15 cellular contexts compared by ENCODE assay signal in genomic region chr9:86043999-86044398, GRCh38. TPM values are rescaled to one million over a fixed set of nuclear protein-coding genes. Genes with fewer than 3 reads are reported as not detected.
DNase-seq lines count a peak whose midpoint lies in the region; ATAC-seq, FAIRE-seq and TF ChIP-seq lines count a peak whose summit lies in the region.
"Had no signal": no experiment of that assay in that cellular context is flagged by ENCODE, and none has a peak within 500 bp of the region (broad histone marks: within the 10 kb centered on the region; RNA-seq: fewer than 3 reads in every experiment).

No MANE protein-coding gene starts in this region.

- H3K4me1 ChIP-seq in HepG2 (ENCODE audit: insufficient read depth, low read length) = no peaks in the 10 kb centered on the region
- H3K4me1 ChIP-seq in right lobe of liver = no peaks in the 10 kb centered on the region
- H3K4me1 ChIP-seq in OCI-LY1 (ENCODE audit: insufficient read depth, low read length, severe bottlenecking) = no peaks in the 10 kb centered on the region
- H3K4me1 ChIP-seq in osteoblast (ENCODE audit: insufficient read depth, low read length) = peaks cover 26% of the 10 kb centered on the region
- H3K4me1 ChIP-seq: Caco-2 had no signal

- DNase-seq in HepG2 (ENCODE audit: low spot score) = peak; percentile 16
- no peak for DNase-seq in right lobe of liver
- no peak for DNase-seq in epithelial cell of proximal tubule (ENCODE audit: low read depth)
- DNase-seq in osteoblast (ENCODE audit: insufficient read length, low spot score, missing footprints) = no peak
- DNase-seq in dedifferentiated amniotic fluid mesenchymal stem cell (ENCODE audit: extremely low spot score) = no peak
- DNase-seq in activated CD4-positive, alpha-beta T cell treated with anti-CD3 and anti-CD28 coated beads, Interleukin-2, amount 50 U/mL, for 4 hours = no peak
- DNase-seq in SKM-1 (lab: John Stamatoyannopoulos, UW; ENCODE audit: unreplicated experiment) = no peak
- DNase-seq: activated naive CD4-positive, alpha-beta T cell treated with anti-CD3 and anti-CD28 coated beads, Interleukin-2, amount 50 U/mL, for 16 hours; Caco-2; NCI-H2081; NK-92 treated with Interleukin-12 subunit alpha and Interleukin-12 subunit beta, amount 100 ng/mL, for 24 hours; nucleus accumbens had no signal

- no peaks in the 10 kb centered on the region; a peak in 1 of 5 replicates for H3K27me3 ChIP-seq in HepG2 (ENCODE audit: control insufficient read depth in 1 of 2, insufficient read depth in 2 of 2, low read length in 2 of 2)
- no peaks in the 10 kb centered on the region for H3K27me3 ChIP-seq in right lobe of liver
- no peaks in the 10 kb centered on the region for H3K27me3 ChIP-seq in OCI-LY1 (ENCODE audit: insufficient read depth, low read length)
- H3K27me3 ChIP-seq in osteoblast (ENCODE audit: insufficient read depth, low read length) = no peaks in the 10 kb centered on the region
- H3K27me3 ChIP-seq: gastroesophageal sphincter had no signal

- in situ Hi-C loops in HepG2 (cut with HindIII; ENCODE audit: extremely low pct_ligation_motif_present, low pct_unique_long_range_greater_than_20kb) = no loop called here

- CTCF ChIA-PET in HepG2 (lab: Yijun Ruan, JAX; ENCODE audit: low intra/inter-chr PET ratio, low total read pairs) = no interaction called here

- no TSS peak for BruUV-seq in HepG2 (replicated peaks; lab: Mats Ljungman, UMichigan)

- H3K79me2 ChIP-seq in HepG2 (ENCODE audit: insufficient read depth, low read length) (no peaks in the 10 kb centered on the region), OCI-LY1 (ENCODE audit: insufficient read depth, low read length) (no peaks in the 10 kb centered on the region), osteoblast (ENCODE audit: insufficient read depth, low read length) (no peaks in the 10 kb centered on the region)

- H3K27ac ChIP-seq in HepG2 (ENCODE audit: extremely low read length, insufficient read depth, low read length) (no peak overlapping the region), right lobe of liver (no peak overlapping the region), OCI-LY1 (ENCODE audit: low read depth, low read length, poor library complexity, severe bottlenecking) (no peak overlapping the region), osteoblast (ENCODE audit: low read depth, low read length) (no peak overlapping the region)
- H3K27ac ChIP-seq: gastroesophageal sphincter had no signal

- peak; percentile 53 for TF ChIP-seq CTCF in HepG2 (CRISPR knock-in tag; IDR thresholded peaks at IDR 0.05)
- no peak for TF ChIP-seq CTCF in right lobe of liver (IDR thresholded peaks at IDR 0.05)
- peak; percentile 58 for TF ChIP-seq CTCF in OCI-LY1 (IDR thresholded peaks at IDR 0.05; ENCODE audit: low read length)
- TF ChIP-seq CTCF in epithelial cell of proximal tubule (conservative IDR thresholded peaks at IDR 0.05; ENCODE audit: low read depth, low read length) = peak; percentile 31
- TF ChIP-seq CTCF in osteoblast (IDR thresholded peaks at IDR 0.05; ENCODE audit: extremely low read depth, low read depth, low read length) = no peak

- intact Hi-C loops in HepG2 (cut with micrococcal nuclease; ENCODE audit: unreplicated experiment) = no loop called here
- intact Hi-C loops in right lobe of liver (cut with DNase I) = no loop called here

- ATAC-seq in HepG2 = peak; percentile 43
- no peak for ATAC-seq in right lobe of liver
- ATAC-seq: gastroesophageal sphincter had no signal

- WGBS in HepG2 (ENCODE audit: low lambda C conversion rate) = 39% methylated on average over 4 of the region's 4 CpGs
- 64% methylated on average over 4 of the region's 4 CpGs for WGBS in right lobe of liver (ENCODE audit: insufficient coverage, low coverage, low lambda C conversion rate, missing lambda C conversion rate)

- no peak for TF ChIP-seq RAD21 in HepG2 (CRISPR knock-in tag; IDR thresholded peaks at IDR 0.05)

- POLR2A ChIA-PET in HepG2 (lab: Yijun Ruan, JAX) = no interaction called here

- H3K4me2 ChIP-seq in HepG2 (ENCODE audit: low read depth, low read length) (no peak overlapping the region), OCI-LY1 (ENCODE audit: low read length) (no peak overlapping the region), osteoblast (ENCODE audit: insufficient read depth, low read length) (no peak overlapping the region)

- no peaks in the 10 kb centered on the region for H3F3A ChIP-seq in OCI-LY1 (ENCODE audit: insufficient read depth, low read length)

- FAIRE-seq in HepG2 (lab: Jason Lieb, UNC) = peak; percentile 37
- FAIRE-seq: bronchial epithelial cell had no signal

- H3K9me3 ChIP-seq in HepG2 (ENCODE audit: low read length) (no peaks in the 10 kb centered on the region), right lobe of liver (no peaks in the 10 kb centered on the region), OCI-LY1 (ENCODE audit: low read length) (no peaks in the 10 kb centered on the region), osteoblast (ENCODE audit: low read depth, low read length) (no peaks in the 10 kb centered on the region)
- H3K9me3 ChIP-seq: Caco-2, gastroesophageal sphincter had no signal

- TF ChIP-seq EP300 in HepG2 (IDR thresholded peaks at IDR 0.05; ENCODE audit: low read depth in 2 of 2, low read length in 2 of 2) (no peak), HepG2 (CRISPR knock-in tag; IDR thresholded peaks at IDR 0.05; ENCODE audit: borderline replicate concordance) (no peak)

- H2AFZ ChIP-seq in HepG2 (ENCODE audit: low read length) = no peak overlapping the region
- no peak overlapping the region for H2AFZ ChIP-seq in OCI-LY1 (ENCODE audit: low read length)
- no peak overlapping the region for H2AFZ ChIP-seq in osteoblast (ENCODE audit: low read length)

- no peaks in the 10 kb centered on the region for H4K20me1 ChIP-seq in HepG2 (ENCODE audit: insufficient read depth, low read length)
- no peaks in the 10 kb centered on the region for H4K20me1 ChIP-seq in OCI-LY1 (ENCODE audit: insufficient read depth, low read length)
- no peaks in the 10 kb centered on the region for H4K20me1 ChIP-seq in osteoblast (ENCODE audit: insufficient read depth, low read length)

- no peak overlapping the region for H3K9ac ChIP-seq in HepG2 (ENCODE audit: insufficient read depth, low read depth, low read length)
- H3K9ac ChIP-seq in OCI-LY1 (ENCODE audit: low read length) = no peak overlapping the region

- H3K36me3 ChIP-seq in HepG2 (replicated peaks in 1 of 2; ENCODE audit: control insufficient read depth in 1 of 2, insufficient read depth in 2 of 2, low read length in 2 of 2) (no peaks in the 10 kb centered on the region), right lobe of liver (no peaks in the 10 kb centered on the region), OCI-LY1 (ENCODE audit: insufficient read depth, low read length) (no peaks in the 10 kb centered on the region), osteoblast (ENCODE audit: insufficient read depth, low read length) (no peaks in the 10 kb centered on the region)
- H3K36me3 ChIP-seq: gastroesophageal sphincter had no signal

- H3K4me3 ChIP-seq in HepG2 (replicated peaks in 1 of 3; ENCODE audit: insufficient read depth in 1 of 3, low read depth in 2 of 3, low read length in 3 of 3) = no peak overlapping the region
- H3K4me3 ChIP-seq in right lobe of liver = no peak overlapping the region
- no peak overlapping the region for H3K4me3 ChIP-seq in OCI-LY1 (ENCODE audit: low read depth, low read length, poor library complexity, severe bottlenecking)
- no peak overlapping the region for H3K4me3 ChIP-seq in epithelial cell of proximal tubule (ENCODE audit: low read depth, low read length)
- H3K4me3 ChIP-seq in osteoblast (ENCODE audit: insufficient read depth, low read length) = no peak overlapping the region
- H3K4me3 ChIP-seq: gastroesophageal sphincter had no signal

- H3K9me2 ChIP-seq in OCI-LY1 (ENCODE audit: low read depth, low read length) = no peaks in the 10 kb centered on the region

- TF ChIP-seq POLR2A in HepG2 (IDR thresholded peaks at IDR 0.05; ENCODE audit: insufficient read depth in 1 of 2, low read depth in 2 of 2, low read length in 2 of 2) (no peak), right lobe of liver (IDR thresholded peaks at IDR 0.05) (no peak)

TF ChIP-seq in HepG2, 621 proteins besides CTCF, POLR2A, EP300 and RAD21 (continues in another document):
- TF ChIP-seq STAG1 (CRISPR knock-in tag; IDR thresholded peaks at IDR 0.05) = peak; percentile 34
- no peak for TF ChIP-seq RBM39 (IDR thresholded peaks at IDR 0.05; ENCODE audit: low read depth, low read length, poor library complexity, severe bottlenecking)
- TF ChIP-seq KDM3A (CRISPR knock-in tag; IDR thresholded peaks at IDR 0.05; ENCODE audit: low read depth) = no peak

RNA-seq across cellular contexts. Expression of gene GOLM1, which starts 55.4 kb away (rescaled TPM):
- total RNA-seq in HepG2 (2016; rRNA removed; fragmentation: Illumina TruSeq; extraction: Trizol) = 0.20 and 0.31 TPM in 2 replicates
- not detected in 2 replicates for total RNA-seq in HepG2 (2016; cell fraction: cytosol; rRNA removed; fragmentation: Illumina TruSeq; extraction: Trizol; ENCODE audit: low read depth)
- total RNA-seq in HepG2 (2016; cell fraction: insoluble cytoplasmic fraction; rRNA removed; fragmentation: Illumina TruSeq; extraction: Trizol) = 0.18 and 0.22 TPM in 2 replicates
- total RNA-seq in HepG2 (2016; cell fraction: membrane; rRNA removed; fragmentation: Illumina TruSeq; extraction: Trizol) = 0.14 TPM in 1 of 2 replicates, not detected in the other
- 0.25 and 0.28 TPM in 2 replicates for total RNA-seq in HepG2 (2016; cell fraction: nucleus; rRNA removed; fragmentation: Illumina TruSeq; extraction: Trizol)
- polyA plus RNA-seq in HepG2 (2011; rRNA removed) = 0.30 TPM in 2 replicates
- 0.24 TPM in 2 replicates for polyA plus RNA-seq in HepG2 (2011; cell fraction: cytosol; rRNA removed)
- 0.38 and 0.71 TPM in 2 replicates for polyA plus RNA-seq in HepG2 (2011; cell fraction: nucleus; rRNA removed)
- 2.2 and 2.9 TPM in 2 replicates for polyA plus RNA-seq in HepG2 (2012)
- not detected in 2 replicates for polyA plus RNA-seq in HepG2 (2016; cell fraction: cytosol; fragmentation: Illumina TruSeq; extraction: Trizol; ENCODE audit: low read depth)
- 0.13 and 0.36 TPM in 2 replicates for polyA plus RNA-seq in HepG2 (2016; cell fraction: insoluble cytoplasmic fraction; fragmentation: Illumina TruSeq; extraction: Trizol; ENCODE audit: low read depth)
- polyA plus RNA-seq in HepG2 (2016; cell fraction: membrane; fragmentation: Illumina TruSeq; extraction: Trizol; ENCODE audit: low read depth) = 0.15 and 0.21 TPM in 2 replicates
- 0.81 and 1.0 TPM in 2 replicates for polyA plus RNA-seq in HepG2 (2016; cell fraction: nucleus; fragmentation: Illumina TruSeq; extraction: Trizol; ENCODE audit: insufficient read depth, low read depth)
- 29.7 TPM in 1 of 2 replicates, not detected in the other for polyA minus RNA-seq in HepG2 (2011; rRNA and poly(A)+ RNA removed; ENCODE audit: low replicate concordance)
- polyA minus RNA-seq in HepG2 (2011; cell fraction: cytosol; rRNA and poly(A)+ RNA removed) = 0.79 and 1.2 TPM in 2 replicates
- polyA minus RNA-seq in HepG2 (2011; cell fraction: nucleus; rRNA and poly(A)+ RNA removed) = 0.52 and 0.75 TPM in 2 replicates
- 10 to 100 TPM in 4 of 6 experiments, 1 to 10 TPM in 2; 5.8 to 51.6 (median 15.9) TPM for total RNA-seq in right lobe of liver
- total RNA-seq in epithelial cell of proximal tubule = 109 and 112 TPM in 2 replicates
- total RNA-seq in osteoblast = 85.0 and 92.2 TPM in 2 replicates

Comparison
In these comparisons a context has a peak if more than half of its experiments do, and no peak if none do; other contexts are left out.
1. CTCF ChIP-seq: peak in HepG2 (single experiment), OCI-LY1 (single experiment) and epithelial cell of proximal tubule (single experiment); none in right lobe of liver (0 of 4) and osteoblast (single experiment).
2. RNA of gene GOLM1, which starts 55.4 kb away (total RNA-seq): 109 to 112 TPM in epithelial cell of proximal tubule, 85.0 to 92.2 TPM in osteoblast and 5.8 to 51.6 TPM in right lobe of liver; 0.14 to 0.31 TPM in HepG2; every median in the first group is over 4 times any median in the second.